ENCODE assay signal across 20 cellular contexts in genomic region chr1:21667348-21668231, GRCh38. TPM values are rescaled to one million over a fixed set of nuclear protein-coding genes. Genes with fewer than 3 reads are reported as not detected.
DNase-seq lines count a peak whose midpoint lies in the region; ATAC-seq and TF ChIP-seq lines count a peak whose summit lies in the region.
"Had no signal": no experiment of that assay in that cellular context is flagged by ENCODE, and none has a peak within 500 bp of the region (broad histone marks: within the 10 kb centered on the region; RNA-seq: fewer than 3 reads in every experiment).

No MANE protein-coding gene starts in this region.

- H3K27me3 ChIP-seq in BLaER1, result peaks cover 19% of the 10 kb centered on the region; the same call in 1 of the 2 replicates
- peaks cover 22% of the 10 kb centered on the region for H3K27me3 ChIP-seq in neural cell (ENCODE audit: insufficient read depth, low read depth, low read length)

- H3F3A ChIP-seq in neural cell (ENCODE audit: insufficient read depth, low read length, poor library complexity, severe bottlenecking), result no peaks in the 10 kb centered on the region

- no peaks in the 10 kb centered on the region for H3K4me1 Mint-ChIP-seq in central memory CD8-positive, alpha-beta T cell

- H3K4me1 ChIP-seq in BLaER1, result peaks cover 72% of the 10 kb centered on the region

- peaks cover 3% of the 10 kb centered on the region for H3K36me3 Mint-ChIP-seq in central memory CD8-positive, alpha-beta T cell (ENCODE audit: insufficient read depth)
- H3K36me3 Mint-ChIP-seq: stimulated activated memory B cell treated with anti-CD40 and anti-IgM and Interleukin-4, amounts not matched to agents 10 μg/mL and 1 μg/mL and 100 μg/mL, for 72 hours had no signal

- H3K9me2 ChIP-seq in neural cell (ENCODE audit: insufficient read depth, low read length), result no peaks in the 10 kb centered on the region

- no peak for TF ChIP-seq POLR2A in erythroblast (IDR thresholded peaks at IDR 0.05; ENCODE audit: low read length)

- no peak for TF ChIP-seq RAD21 in neural cell (conservative IDR thresholded peaks at IDR 0.05)

- no peak for ATAC-seq in central memory CD8-positive, alpha-beta T cell (replicated peaks; ENCODE audit: extremely low read depth, poor library complexity, severe bottlenecking)
- ATAC-seq in HG03025 (IDR thresholded peaks at IDR 0.05; ENCODE audit: low FRiP score, unreplicated experiment) (no peak), GM21786 (IDR thresholded peaks at IDR 0.05; ENCODE audit: unreplicated experiment) (no peak)
- ATAC-seq: Panc1; stimulated activated memory B cell treated with anti-CD40 and anti-IgM and Interleukin-4, amounts not matched to agents 10 μg/mL and 1 μg/mL and 100 μg/mL, for 72 hours had no signal

- peak; percentile 23 for DNase-seq in GM20000 (ENCODE audit: low spot score)
- no peak for DNase-seq in central memory CD8-positive, alpha-beta T cell (ENCODE audit: low spot score in 2 of 2)
- DNase-seq in SIG-M5 treated with dmso at 0.1 percent for 504 hours (lab: John Stamatoyannopoulos, UW; ENCODE audit: unreplicated experiment), result no peak
- no peak for DNase-seq in erythroblast (lab: John Stamatoyannopoulos, UW)
- DNase-seq: activated CD4-positive, alpha-beta T cell treated with anti-CD3 and anti-CD28 coated beads, Interleukin-2, amount 10 ng/mL, durations not matched to agents 24 days and 14 days; AML-193; GOT3; NCI-H1105; T-helper 9 cell; transverse colon had no signal

- H3K27me3 Mint-ChIP-seq in central memory CD8-positive, alpha-beta T cell, result peaks cover 60% of the 10 kb centered on the region

- no peak for TF ChIP-seq CTCF in GM20000 (IDR thresholded peaks at IDR 0.05; ENCODE audit: extremely low read depth, missing control alignments)
- TF ChIP-seq CTCF in neural cell (IDR thresholded peaks at IDR 0.05; ENCODE audit: poor library complexity, severe bottlenecking), result no peak

- peak overlapping the region; percentile 25 for H3K4me3 Mint-ChIP-seq in central memory CD8-positive, alpha-beta T cell
- H3K4me3 Mint-ChIP-seq: activated CD4-positive, alpha-beta T cell treated with anti-CD3 and anti-CD28 coated beads, Interleukin-2, amount 10 ng/mL, durations not matched to agents 24 days and 14 days; stimulated activated memory B cell treated with anti-CD40 and anti-IgM and Interleukin-4, amounts not matched to agents 10 μg/mL and 1 μg/mL and 100 μg/mL, for 72 hours had no signal

- H3K36me3 ChIP-seq in BLaER1 (no peaks in the 10 kb centered on the region), neural cell (ENCODE audit: insufficient read depth, low read length) (no peaks in the 10 kb centered on the region)
- H3K36me3 ChIP-seq: spleen, transverse colon had no signal

- TF ChIP-seq EP300 in neural cell (conservative IDR thresholded peaks at IDR 0.05; ENCODE audit: poor library complexity, severe bottlenecking), result no peak

- H3K79me2 ChIP-seq in neural cell (replicated peaks; ENCODE audit: insufficient read depth, low read length), result no peaks in the 10 kb centered on the region

- H3K9me3 Mint-ChIP-seq in central memory CD8-positive, alpha-beta T cell, result no peaks in the 10 kb centered on the region
- H3K9me3 Mint-ChIP-seq: activated CD4-positive, alpha-beta T cell treated with anti-CD3 and anti-CD28 coated beads, Interleukin-2, amount 10 ng/mL, durations not matched to agents 24 days and 14 days; stimulated activated memory B cell treated with anti-CD40 and anti-IgM and Interleukin-4, amounts not matched to agents 10 μg/mL and 1 μg/mL and 100 μg/mL, for 72 hours had no signal

- H3K27ac Mint-ChIP-seq in central memory CD8-positive, alpha-beta T cell (ENCODE audit: low read depth), result peak overlapping the region; percentile 21
- H3K27ac Mint-ChIP-seq: activated CD4-positive, alpha-beta T cell treated with anti-CD3 and anti-CD28 coated beads, Interleukin-2, amount 10 ng/mL, durations not matched to agents 24 days and 14 days; stimulated activated memory B cell treated with anti-CD40 and anti-IgM and Interleukin-4, amounts not matched to agents 10 μg/mL and 1 μg/mL and 100 μg/mL, for 72 hours had no signal

- H3K4me3 ChIP-seq in BLaER1, result no peak overlapping the region
- H3K4me3 ChIP-seq in neural cell (ENCODE audit: low read length), result no peak overlapping the region
- H3K4me3 ChIP-seq: transverse colon had no signal

- H3K4me2 ChIP-seq in BLaER1 (peak overlapping the region; percentile 99), neural cell (ENCODE audit: low read length) (no peak overlapping the region)
- H3K4me2 ChIP-seq: KMS-11 had no signal

- no peaks in the 10 kb centered on the region for H4K20me1 ChIP-seq in BLaER1
- H4K20me1 ChIP-seq in neural cell (ENCODE audit: insufficient read depth), result no peaks in the 10 kb centered on the region

- H3K9ac ChIP-seq in BLaER1 (no peak overlapping the region), neural cell (ENCODE audit: low read length) (peak overlapping the region; percentile 6)
- H3K9ac ChIP-seq: KMS-11 had no signal

- H3K27ac ChIP-seq in BLaER1 (no peak overlapping the region), neural cell (ENCODE audit: low read length) (no peak overlapping the region)
- H3K27ac ChIP-seq: HL-60, KMS-11, SK-N-MC, spleen, transverse colon had no signal

- no peak overlapping the region for H2AFZ ChIP-seq in neural cell (ENCODE audit: low read depth, low read length)

- H3K9me3 ChIP-seq in BLaER1 (no peaks in the 10 kb centered on the region), neural cell (ENCODE audit: low read length) (no peaks in the 10 kb centered on the region)
- H3K9me3 ChIP-seq: spleen, transverse colon had no signal

TF ChIP-seq in neural cell, 6 proteins besides CTCF, POLR2A, EP300 and RAD21:
- no peak for TF ChIP-seq REST (IDR thresholded peaks at IDR 0.05; ENCODE audit: borderline replicate concordance)
- no peak for TF ChIP-seq MXI1 (conservative IDR thresholded peaks at IDR 0.05; ENCODE audit: poor library complexity, severe bottlenecking)
- no peak for TF ChIP-seq EZH2 (IDR thresholded peaks at IDR 0.05; ENCODE audit: borderline replicate concordance, insufficient read depth, low read length, poor library complexity, severe bottlenecking)
- TF ChIP-seq SMC3 (conservative IDR thresholded peaks at IDR 0.05; ENCODE audit: poor library complexity), result no peak
- TF ChIP-seq POLR2AphosphoS5 (IDR thresholded peaks at IDR 0.05), result no peak
- no peak for TF ChIP-seq TAF1 (IDR thresholded peaks at IDR 0.05; ENCODE audit: low read depth)

RNA-seq across cellular contexts. Expression of gene RAP1GAP, which starts 1.6 kb away (rescaled TPM):
- polyA plus RNA-seq in neural cell, result 9.8 and 13.0 TPM in 2 replicates
- polyA minus RNA-seq in neural cell, result 11.7 and 11.8 TPM in 2 replicates
